ENCODE assay signal across 10 cellular contexts in the genomic region with DNA sequence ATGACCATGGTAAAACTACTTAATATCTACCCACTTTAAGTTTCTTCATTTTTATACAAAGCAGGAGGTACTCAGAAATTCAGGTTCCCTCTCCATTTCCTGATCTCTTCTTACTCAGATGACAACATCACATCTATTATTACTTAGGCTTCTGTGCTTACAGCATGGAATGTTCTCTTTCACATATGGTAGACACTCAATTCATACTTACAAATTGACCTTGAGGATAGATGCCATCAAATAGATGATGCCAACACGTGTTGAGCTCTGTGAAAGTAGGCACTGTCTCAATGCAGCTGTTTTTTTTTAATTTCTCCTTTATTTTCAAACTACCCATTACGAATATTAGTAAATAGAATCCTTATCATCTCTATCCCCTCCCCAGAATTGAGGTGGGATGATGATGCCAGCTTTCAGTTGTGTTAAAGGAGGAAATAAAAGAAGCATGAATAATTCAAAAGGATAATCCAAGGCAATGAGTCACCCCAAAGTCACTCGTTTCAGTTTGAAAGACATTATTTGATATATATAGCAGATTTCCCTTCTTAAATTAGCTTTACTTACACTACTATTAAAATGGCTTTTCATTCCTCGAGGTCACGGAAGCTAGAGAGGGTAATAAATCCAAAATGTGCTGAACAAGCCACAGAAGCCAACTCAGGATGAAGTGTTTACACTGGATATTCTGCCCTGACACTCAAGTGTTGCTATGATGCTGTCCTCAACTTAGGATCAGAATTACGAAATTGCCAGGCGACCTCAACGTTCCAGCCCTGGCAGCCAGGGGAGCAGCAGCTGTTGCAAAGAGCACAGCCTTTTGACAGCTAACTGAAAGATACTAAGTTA.
DNase-seq lines count a peak whose midpoint lies in the region; ATAC-seq and TF ChIP-seq lines count a peak whose summit lies in the region.
"Had no signal": no experiment of that assay in that cellular context is flagged by ENCODE, and none has a peak within 500 bp of the region (broad histone marks: within the 10 kb centered on the region; RNA-seq: fewer than 3 reads in every experiment).

No MANE protein-coding gene starts in this region.

- peaks cover 22% of the 10 kb centered on the region for H3K4me1 ChIP-seq in osteoblast (ENCODE audit: insufficient read depth, low read length)

- no peaks in the 10 kb centered on the region for H3K9me3 ChIP-seq in osteoblast (ENCODE audit: low read depth, low read length)

- H3K4me3 ChIP-seq in cardiac fibroblast (replicated peaks in 1 of 2; ENCODE audit: low read depth in 2 of 2, low read length in 2 of 2) (no peak overlapping the region), osteoblast (ENCODE audit: insufficient read depth, low read length) (peak overlapping the region; percentile 12)

- TF ChIP-seq CTCF in cardiac fibroblast (IDR thresholded peaks at IDR 0.05; ENCODE audit: low read depth, low read length) (peak; percentile 23), osteoblast (IDR thresholded peaks at IDR 0.05; ENCODE audit: extremely low read depth, low read depth, low read length) (no peak)

- ATAC-seq in HG03565 (IDR thresholded peaks at IDR 0.05; ENCODE audit: unreplicated experiment) (no peak), GM21367 (IDR thresholded peaks at IDR 0.05; ENCODE audit: unreplicated experiment) (no peak), GM18519 (IDR thresholded peaks at IDR 0.05; ENCODE audit: low FRiP score, unreplicated experiment) (no peak)

- peak overlapping the region; percentile 24 for H3K27ac ChIP-seq in osteoblast (ENCODE audit: low read depth, low read length)

- H3K36me3 ChIP-seq in osteoblast (ENCODE audit: insufficient read depth, low read length): no peaks in the 10 kb centered on the region

- H4K20me1 ChIP-seq in osteoblast (ENCODE audit: insufficient read depth, low read length): no peaks in the 10 kb centered on the region

- DNase-seq in Daoy (ENCODE audit: low read depth) (peak; percentile 38), NCI-H187 (lab: John Stamatoyannopoulos, UW) (peak; percentile 56 to 79), cardiac fibroblast (ENCODE audit: low read depth in 2 of 2) (peak; percentile 58 to 60), osteoblast (ENCODE audit: insufficient read length, low spot score, missing footprints) (peak; percentile 78), NCI-H446 (lab: John Stamatoyannopoulos, UW) (no peak)
- DNase-seq: activated gamma-delta T cell treated with Interleukin-2 at 50 U/mL for 16 hours, naive B cell had no signal

- no peaks in the 10 kb centered on the region for H3K79me2 ChIP-seq in osteoblast (ENCODE audit: insufficient read depth, low read length)

- peak overlapping the region; percentile 56 for H3K4me2 ChIP-seq in osteoblast (ENCODE audit: insufficient read depth, low read length)

- no peak overlapping the region for H2AFZ ChIP-seq in osteoblast (ENCODE audit: low read length)

- no peaks in the 10 kb centered on the region for H3K27me3 ChIP-seq in osteoblast (ENCODE audit: insufficient read depth, low read length)

Comparison
In these comparisons a context has a peak if more than half of its experiments do, and no peak if none do; other contexts are left out.
1. DNase-seq: peak in Daoy (single experiment), NCI-H187 (2 of 2), cardiac fibroblast (2 of 2) and osteoblast (single experiment); none in NCI-H446 (0 of 2).